In genomic region chrX:49878834-49879655, GRCh38 we compare ENCODE assay signal across 1 cellular context.
TF ChIP-seq lines count a peak whose summit lies in the region.

Gene USP27X (plus strand): TSS chrX:49879484. CDS start chrX:49880308, 824 bp downstream.

TF ChIP-seq in HepG2, 621 proteins besides CTCF, POLR2A, EP300 and RAD21 (continued from another document and continues in another):
- TF ChIP-seq HMGXB4 (CRISPR knock-in tag; IDR thresholded peaks at IDR 0.05; ENCODE audit: borderline replicate concordance in 1 of 2, low read depth in 1 of 2): peak; percentile 54 to 56; a peak in 2 of 4 replicates
- 0 out of 2 replicates have a peak, but pooled peaks have one; percentile 6 for TF ChIP-seq FOSL1 (CRISPR knock-in tag; IDR thresholded peaks at IDR 0.05; ENCODE audit: borderline replicate concordance)
- TF ChIP-seq TAF1 (CRISPR knock-in tag; IDR thresholded peaks at IDR 0.05): peak; percentile 39
- TF ChIP-seq SALL2 (CRISPR knock-in tag; IDR thresholded peaks at IDR 0.05): no peak
- TF ChIP-seq NR1H2 (CRISPR knock-in tag; IDR thresholded peaks at IDR 0.05; ENCODE audit: borderline replicate concordance, low read depth): peak; percentile 48; the same call in 1 of the 2 replicates
- TF ChIP-seq ZFP36L1 (CRISPR knock-in tag; IDR thresholded peaks at IDR 0.05): 0 out of 2 replicates have a peak, but pooled peaks have one; percentile 27
- peak; percentile 71 for TF ChIP-seq SAP130 (CRISPR knock-in tag; IDR thresholded peaks at IDR 0.05; ENCODE audit: low read depth)
- TF ChIP-seq, protein P1, sequence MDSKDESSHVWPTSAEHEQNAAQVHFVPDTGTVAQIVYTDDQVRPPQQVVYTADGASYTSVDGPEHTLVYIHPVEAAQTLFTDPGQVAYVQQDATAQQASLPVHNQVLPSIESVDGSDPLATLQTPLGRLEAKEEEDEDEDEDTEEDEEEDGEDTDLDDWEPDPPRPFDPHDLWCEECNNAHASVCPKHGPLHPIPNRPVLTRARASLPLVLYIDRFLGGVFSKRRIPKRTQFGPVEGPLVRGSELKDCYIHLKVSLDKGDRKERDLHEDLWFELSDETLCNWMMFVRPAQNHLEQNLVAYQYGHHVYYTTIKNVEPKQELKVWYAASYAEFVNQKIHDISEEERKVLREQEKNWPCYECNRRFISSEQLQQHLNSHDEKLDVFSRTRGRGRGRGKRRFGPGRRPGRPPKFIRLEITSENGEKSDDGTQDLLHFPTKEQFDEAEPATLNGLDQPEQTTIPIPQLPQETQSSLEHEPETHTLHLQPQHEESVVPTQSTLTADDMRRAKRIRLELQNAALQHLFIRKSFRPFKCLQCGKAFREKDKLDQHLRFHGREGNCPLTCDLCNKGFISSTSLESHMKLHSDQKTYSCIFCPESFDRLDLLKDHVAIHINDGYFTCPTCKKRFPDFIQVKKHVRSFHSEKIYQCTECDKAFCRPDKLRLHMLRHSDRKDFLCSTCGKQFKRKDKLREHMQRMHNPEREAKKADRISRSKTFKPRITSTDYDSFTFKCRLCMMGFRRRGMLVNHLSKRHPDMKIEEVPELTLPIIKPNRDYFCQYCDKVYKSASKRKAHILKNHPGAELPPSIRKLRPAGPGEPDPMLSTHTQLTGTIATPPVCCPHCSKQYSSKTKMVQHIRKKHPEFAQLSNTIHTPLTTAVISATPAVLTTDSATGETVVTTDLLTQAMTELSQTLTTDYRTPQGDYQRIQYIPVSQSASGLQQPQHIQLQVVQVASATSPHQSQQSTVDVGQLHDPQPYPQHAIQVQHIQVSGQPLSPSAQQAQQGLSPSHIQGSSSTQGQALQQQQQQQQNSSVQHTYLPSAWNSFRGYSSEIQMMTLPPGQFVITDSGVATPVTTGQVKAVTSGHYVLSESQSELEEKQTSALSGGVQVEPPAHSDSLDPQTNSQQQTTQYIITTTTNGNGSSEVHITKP (CRISPR knock-in tag; IDR thresholded peaks at IDR 0.05; ENCODE audit: low read depth): no peak
- TF ChIP-seq ZNF501 (CRISPR knock-in tag; IDR thresholded peaks at IDR 0.05): peak; percentile 23; the same call in 1 of the 2 replicates
- no peak for TF ChIP-seq ZNF570 (CRISPR knock-in tag; IDR thresholded peaks at IDR 0.05; ENCODE audit: borderline replicate concordance)
- no peak for TF ChIP-seq SP1 (IDR thresholded peaks at IDR 0.05)
- 0 out of 2 replicates have a peak, but pooled peaks have one; percentile 37 for TF ChIP-seq SP1 (CRISPR knock-in tag; IDR thresholded peaks at IDR 0.05)
- no peak for TF ChIP-seq ZNF441 (CRISPR knock-in tag; IDR thresholded peaks at IDR 0.05; ENCODE audit: borderline replicate concordance)
- TF ChIP-seq DNMT1 (CRISPR knock-in tag; IDR thresholded peaks at IDR 0.05): no peak
- TF ChIP-seq ZBTB46 (CRISPR knock-in tag; IDR thresholded peaks at IDR 0.05; ENCODE audit: borderline replicate concordance): peak; percentile 81; the same call in 1 of the 2 replicates
- TF ChIP-seq ZNF615 (CRISPR knock-in tag; IDR thresholded peaks at IDR 0.05; ENCODE audit: borderline replicate concordance): no peak
- TF ChIP-seq GABPA (IDR thresholded peaks at IDR 0.05; ENCODE audit: low read depth, low read length): no peak
- TF ChIP-seq GABPA (CRISPR knock-in tag; IDR thresholded peaks at IDR 0.05; ENCODE audit: low read depth): peak; percentile 57
- TF ChIP-seq HNF4G (IDR thresholded peaks at IDR 0.05; ENCODE audit: borderline replicate concordance, low read depth, low read length): no peak
- no peak for TF ChIP-seq HNF4G (CRISPR knock-in tag; IDR thresholded peaks at IDR 0.05; ENCODE audit: borderline replicate concordance, low read depth)
- TF ChIP-seq, protein P2, sequence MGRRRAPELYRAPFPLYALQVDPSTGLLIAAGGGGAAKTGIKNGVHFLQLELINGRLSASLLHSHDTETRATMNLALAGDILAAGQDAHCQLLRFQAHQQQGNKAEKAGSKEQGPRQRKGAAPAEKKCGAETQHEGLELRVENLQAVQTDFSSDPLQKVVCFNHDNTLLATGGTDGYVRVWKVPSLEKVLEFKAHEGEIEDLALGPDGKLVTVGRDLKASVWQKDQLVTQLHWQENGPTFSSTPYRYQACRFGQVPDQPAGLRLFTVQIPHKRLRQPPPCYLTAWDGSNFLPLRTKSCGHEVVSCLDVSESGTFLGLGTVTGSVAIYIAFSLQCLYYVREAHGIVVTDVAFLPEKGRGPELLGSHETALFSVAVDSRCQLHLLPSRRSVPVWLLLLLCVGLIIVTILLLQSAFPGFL (CRISPR knock-in tag; IDR thresholded peaks at IDR 0.05): no peak
- peak; percentile 98 for TF ChIP-seq PATZ1 (CRISPR knock-in tag; IDR thresholded peaks at IDR 0.05)
- TF ChIP-seq ZBTB8A (CRISPR knock-in tag; IDR thresholded peaks at IDR 0.05; ENCODE audit: borderline replicate concordance, low read depth): 0 out of 2 replicates have a peak, but pooled peaks have one; percentile 52
- TF ChIP-seq ZNF609 (CRISPR knock-in tag; IDR thresholded peaks at IDR 0.05; ENCODE audit: borderline replicate concordance): peak; percentile 46; the same call in 1 of the 2 replicates
- peak; percentile 49; the same call in 1 of the 2 replicates for TF ChIP-seq SP4 (CRISPR knock-in tag; IDR thresholded peaks at IDR 0.05)
- TF ChIP-seq GABPB1 (CRISPR knock-in tag; IDR thresholded peaks at IDR 0.05): peak; percentile 81
- no peak for TF ChIP-seq ZSCAN22 (CRISPR knock-in tag; IDR thresholded peaks at IDR 0.05)
- no peak for TF ChIP-seq ZNF652 (CRISPR knock-in tag; IDR thresholded peaks at IDR 0.05; ENCODE audit: borderline replicate concordance, low read depth)
- peak; percentile 76 for TF ChIP-seq ZFX (CRISPR knock-in tag; IDR thresholded peaks at IDR 0.05; ENCODE audit: low read depth)
- TF ChIP-seq SP5 (CRISPR knock-in tag; IDR thresholded peaks at IDR 0.05; ENCODE audit: borderline replicate concordance, low read depth): peak; percentile 90
- TF ChIP-seq RBM39 (IDR thresholded peaks at IDR 0.05; ENCODE audit: low read depth, low read length, poor library complexity, severe bottlenecking): peak; percentile 35
- TF ChIP-seq, protein P3, sequence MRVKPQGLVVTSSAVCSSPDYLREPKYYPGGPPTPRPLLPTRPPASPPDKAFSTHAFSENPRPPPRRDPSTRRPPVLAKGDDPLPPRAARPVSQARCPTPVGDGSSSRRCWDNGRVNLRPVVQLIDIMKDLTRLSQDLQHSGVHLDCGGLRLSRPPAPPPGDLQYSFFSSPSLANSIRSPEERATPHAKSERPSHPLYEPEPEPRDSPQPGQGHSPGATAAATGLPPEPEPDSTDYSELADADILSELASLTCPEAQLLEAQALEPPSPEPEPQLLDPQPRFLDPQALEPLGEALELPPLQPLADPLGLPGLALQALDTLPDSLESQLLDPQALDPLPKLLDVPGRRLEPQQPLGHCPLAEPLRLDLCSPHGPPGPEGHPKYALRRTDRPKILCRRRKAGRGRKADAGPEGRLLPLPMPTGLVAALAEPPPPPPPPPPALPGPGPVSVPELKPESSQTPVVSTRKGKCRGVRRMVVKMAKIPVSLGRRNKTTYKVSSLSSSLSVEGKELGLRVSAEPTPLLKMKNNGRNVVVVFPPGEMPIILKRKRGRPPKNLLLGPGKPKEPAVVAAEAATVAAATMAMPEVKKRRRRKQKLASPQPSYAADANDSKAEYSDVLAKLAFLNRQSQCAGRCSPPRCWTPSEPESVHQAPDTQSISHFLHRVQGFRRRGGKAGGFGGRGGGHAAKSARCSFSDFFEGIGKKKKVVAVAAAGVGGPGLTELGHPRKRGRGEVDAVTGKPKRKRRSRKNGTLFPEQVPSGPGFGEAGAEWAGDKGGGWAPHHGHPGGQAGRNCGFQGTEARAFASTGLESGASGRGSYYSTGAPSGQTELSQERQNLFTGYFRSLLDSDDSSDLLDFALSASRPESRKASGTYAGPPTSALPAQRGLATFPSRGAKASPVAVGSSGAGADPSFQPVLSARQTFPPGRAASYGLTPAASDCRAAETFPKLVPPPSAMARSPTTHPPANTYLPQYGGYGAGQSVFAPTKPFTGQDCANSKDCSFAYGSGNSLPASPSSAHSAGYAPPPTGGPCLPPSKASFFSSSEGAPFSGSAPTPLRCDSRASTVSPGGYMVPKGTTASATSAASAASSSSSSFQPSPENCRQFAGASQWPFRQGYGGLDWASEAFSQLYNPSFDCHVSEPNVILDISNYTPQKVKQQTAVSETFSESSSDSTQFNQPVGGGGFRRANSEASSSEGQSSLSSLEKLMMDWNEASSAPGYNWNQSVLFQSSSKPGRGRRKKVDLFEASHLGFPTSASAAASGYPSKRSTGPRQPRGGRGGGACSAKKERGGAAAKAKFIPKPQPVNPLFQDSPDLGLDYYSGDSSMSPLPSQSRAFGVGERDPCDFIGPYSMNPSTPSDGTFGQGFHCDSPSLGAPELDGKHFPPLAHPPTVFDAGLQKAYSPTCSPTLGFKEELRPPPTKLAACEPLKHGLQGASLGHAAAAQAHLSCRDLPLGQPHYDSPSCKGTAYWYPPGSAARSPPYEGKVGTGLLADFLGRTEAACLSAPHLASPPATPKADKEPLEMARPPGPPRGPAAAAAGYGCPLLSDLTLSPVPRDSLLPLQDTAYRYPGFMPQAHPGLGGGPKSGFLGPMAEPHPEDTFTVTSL (CRISPR knock-in tag; IDR thresholded peaks at IDR 0.05; ENCODE audit: borderline replicate concordance): 0 out of 2 replicates have a peak, but pooled peaks have one; percentile 13
- no peak for TF ChIP-seq ZNF766 (CRISPR knock-in tag; IDR thresholded peaks at IDR 0.05; ENCODE audit: borderline replicate concordance)
- TF ChIP-seq ISL2 (CRISPR knock-in tag; IDR thresholded peaks at IDR 0.05): peak; percentile 31; the same call in 1 of the 2 replicates
- peak; percentile 65 for TF ChIP-seq HNRNPH1 (optimal IDR thresholded peaks at IDR 0.05; ENCODE audit: low read depth, low read length)
